23 cellular contexts compared by ENCODE assay signal in genomic region chr10:109882251-109883057, GRCh38. TPM values are rescaled to one million over a fixed set of nuclear protein-coding genes. Genes with fewer than 3 reads are reported as not detected.
DNase-seq lines count a peak whose midpoint lies in the region; ATAC-seq and TF ChIP-seq lines count a peak whose summit lies in the region.
"Had no signal": no experiment of that assay in that cellular context is flagged by ENCODE, and none has a peak within 500 bp of the region (broad histone marks: within the 10 kb centered on the region; RNA-seq: fewer than 3 reads in every experiment).

No MANE protein-coding gene starts in this region.

- H3K27me3 Mint-ChIP-seq in activated naive CD8-positive, alpha-beta T cell treated with anti-CD3 and anti-CD28 coated beads for 36 hours: no peaks in the 10 kb centered on the region
- no peaks in the 10 kb centered on the region for H3K27me3 Mint-ChIP-seq in activated naive CD8-positive, alpha-beta T cell treated with anti-CD3 and anti-CD28 coated beads, Interleukin-2, amount 50 U/mL, for 24 hours
- no peaks in the 10 kb centered on the region for H3K27me3 Mint-ChIP-seq in osteocyte (ENCODE audit: unreplicated experiment)
- H3K27me3 Mint-ChIP-seq: CD8-positive, alpha-beta memory T cell had no signal

- no peaks in the 10 kb centered on the region for H3K9me3 Mint-ChIP-seq in activated naive CD8-positive, alpha-beta T cell treated with anti-CD3 and anti-CD28 coated beads for 36 hours
- no peaks in the 10 kb centered on the region for H3K9me3 Mint-ChIP-seq in activated naive CD8-positive, alpha-beta T cell treated with anti-CD3 and anti-CD28 coated beads, Interleukin-2, amount 50 U/mL, for 24 hours
- no peaks in the 10 kb centered on the region for H3K9me3 Mint-ChIP-seq in osteocyte (ENCODE audit: unreplicated experiment)
- H3K9me3 Mint-ChIP-seq: CD8-positive, alpha-beta memory T cell had no signal

- in situ Hi-C loops in HAP-1 (cut with MboI; ENCODE audit: low sequenced_read_pairs): loop anchor here (25.0 kb wide), 1 partner anchor 380 kb away; no protein-coding TSS in a partner anchor

- H3K4me3 ChIP-seq in coronary artery (no peak overlapping the region), HAP-1 (no peak overlapping the region)
- H3K4me3 ChIP-seq: BLaER1 treated with 17β-estradiol and CSF1 and Interleukin-3, amounts not matched to agents 10 nM and 100 nM; Peyer's patch; SJCRH30 had no signal

- H3K9me3 ChIP-seq in HAP-1: no peaks in the 10 kb centered on the region
- H3K9me3 ChIP-seq: BLaER1 treated with 17β-estradiol and CSF1 and Interleukin-3, amounts not matched to agents 10 nM and 100 nM; Peyer's patch; SJCRH30 had no signal

- peaks cover 3% of the 10 kb centered on the region; the same call in 1 of the 2 replicates for H3K4me1 ChIP-seq in HAP-1
- H3K4me1 ChIP-seq: SJCRH30 had no signal

- H3K4me3 Mint-ChIP-seq in activated naive CD8-positive, alpha-beta T cell treated with anti-CD3 and anti-CD28 coated beads for 36 hours: no peak overlapping the region
- H3K4me3 Mint-ChIP-seq in activated naive CD8-positive, alpha-beta T cell treated with anti-CD3 and anti-CD28 coated beads, Interleukin-2, amount 50 U/mL, for 24 hours: no peak overlapping the region
- no peak overlapping the region for H3K4me3 Mint-ChIP-seq in osteocyte (ENCODE audit: unreplicated experiment)
- H3K4me3 Mint-ChIP-seq: CD8-positive, alpha-beta memory T cell had no signal

- no peaks in the 10 kb centered on the region for H3K27me3 ChIP-seq in HAP-1 (ENCODE audit: low read depth)
- H3K27me3 ChIP-seq: BLaER1 treated with 17β-estradiol and CSF1 and Interleukin-3, amounts not matched to agents 10 nM and 100 nM; Peyer's patch; SJCRH30 had no signal

- peak overlapping the region; percentile 46 for H3K27ac Mint-ChIP-seq in activated naive CD8-positive, alpha-beta T cell treated with anti-CD3 and anti-CD28 coated beads for 36 hours
- no peak overlapping the region for H3K27ac Mint-ChIP-seq in activated naive CD8-positive, alpha-beta T cell treated with anti-CD3 and anti-CD28 coated beads, Interleukin-2, amount 50 U/mL, for 24 hours
- no peak overlapping the region for H3K27ac Mint-ChIP-seq in osteocyte (ENCODE audit: unreplicated experiment)

- peaks cover 22% of the 10 kb centered on the region for H3K36me3 ChIP-seq in HAP-1 (replicated peaks)

- DNase-seq in activated naive CD8-positive, alpha-beta T cell treated with anti-CD3 and anti-CD28 coated beads for 36 hours: no peak
- no peak for DNase-seq in activated naive CD8-positive, alpha-beta T cell treated with anti-CD3 and anti-CD28 coated beads, Interleukin-2, amount 50 U/mL, for 24 hours
- DNase-seq in coronary artery (ENCODE audit: low spot score): peak; percentile 58
- peak; percentile 62 for DNase-seq in osteocyte (ENCODE audit: extremely low spot score, unreplicated experiment)
- no peak for DNase-seq in HAP-1 (ENCODE audit: low spot score in 2 of 2)
- no peak for DNase-seq in activated gamma-delta T cell (lab: John Stamatoyannopoulos, UW)
- no peak for DNase-seq in NCI-H1092 (lab: John Stamatoyannopoulos, UW)
- DNase-seq: 8988T; Calu3; CD8-positive, alpha-beta memory T cell; DMS153; KG1; MV-4-11; NCI-H1417; NCI-H1694 treated with DMSO at 0.1 percent for 48 hours; NCI-H2081 treated with DMSO at 0.1 percent for 48 hours; NCI-H2171 treated with DMSO at 0.1 percent for 48 hours; NCI-H524 treated with DMSO at 0.1 percent for 48 hours; NCI-H82; Peyer's patch; SJCRH30 had no signal

- ATAC-seq in activated naive CD8-positive, alpha-beta T cell treated with anti-CD3 and anti-CD28 coated beads, Interleukin-2, amount 50 U/mL, for 24 hours: no peak
- no peak for ATAC-seq in GM18498 (IDR thresholded peaks at IDR 0.05; ENCODE audit: unreplicated experiment)

- peaks cover 47% of the 10 kb centered on the region for H3K36me3 Mint-ChIP-seq in activated naive CD8-positive, alpha-beta T cell treated with anti-CD3 and anti-CD28 coated beads for 36 hours
- peaks cover 50% of the 10 kb centered on the region for H3K36me3 Mint-ChIP-seq in activated naive CD8-positive, alpha-beta T cell treated with anti-CD3 and anti-CD28 coated beads, Interleukin-2, amount 50 U/mL, for 24 hours (ENCODE audit: low read depth)
- peaks cover 41% of the 10 kb centered on the region for H3K36me3 Mint-ChIP-seq in osteocyte (ENCODE audit: unreplicated experiment)

- no peak overlapping the region for H3K27ac ChIP-seq in coronary artery
- H3K27ac ChIP-seq: Peyer's patch, SJCRH30 had no signal

- no peak for TF ChIP-seq CTCF in coronary artery (IDR thresholded peaks at IDR 0.05)
- TF ChIP-seq CTCF in osteocyte (IDR thresholded peaks at IDR 0.05): no peak

- H3K4me1 Mint-ChIP-seq in activated naive CD8-positive, alpha-beta T cell treated with anti-CD3 and anti-CD28 coated beads for 36 hours: peaks cover 15% of the 10 kb centered on the region
- H3K4me1 Mint-ChIP-seq in activated naive CD8-positive, alpha-beta T cell treated with anti-CD3 and anti-CD28 coated beads, Interleukin-2, amount 50 U/mL, for 24 hours: peaks cover 24% of the 10 kb centered on the region
- H3K4me1 Mint-ChIP-seq in osteocyte (ENCODE audit: unreplicated experiment): peaks cover 32% of the 10 kb centered on the region

RNA-seq across cellular contexts. Expression of gene XPNPEP1, which starts 40.9 kb away (rescaled TPM):
- total RNA-seq in activated naive CD8-positive, alpha-beta T cell treated with anti-CD3 and anti-CD28 coated beads for 36 hours: 10 to 100 TPM; 90.2 to 96.5 TPM
- 74.5 and 86.5 TPM in 2 replicates for total RNA-seq in osteocyte

Comparison
In these comparisons a context has a peak if more than half of its experiments do, and no peak if none do; other contexts are left out.
1. DNase-seq: peak in coronary artery (single experiment) and osteocyte (single experiment); none in activated naive CD8-positive, alpha-beta T cell treated with anti-CD3 and anti-CD28 coated beads for 36 hours (single experiment), activated naive CD8-positive, alpha-beta T cell treated with anti-CD3 and anti-CD28 coated beads, Interleukin-2, amount 50 U/mL, for 24 hours (single experiment), HAP-1 (0 of 2), activated gamma-delta T cell (single experiment) and NCI-H1092 (single experiment).